8 cellular contexts compared by ENCODE assay signal in genomic region chr17:28404812-28405570, GRCh38. TPM values are rescaled to one million over a fixed set of nuclear protein-coding genes. Genes with fewer than 3 reads are reported as not detected.
DNase-seq lines count a peak whose midpoint lies in the region; TF ChIP-seq lines count a peak whose summit lies in the region.
"Had no signal": no experiment of that assay in that cellular context is flagged by ENCODE, and none has a peak within 500 bp of the region (broad histone marks: within the 10 kb centered on the region; RNA-seq: fewer than 3 reads in every experiment).

No MANE protein-coding gene starts in this region.

- H2BK15ac ChIP-seq in neuronal stem cell (ENCODE audit: low read length), result no peak overlapping the region

- H4K91ac ChIP-seq in neuronal stem cell (ENCODE audit: low read depth, low read length, poor library complexity), result no peak overlapping the region

- in situ Hi-C loops in mammary epithelial cell (cut with MboI; ENCODE audit: low sequenced_read_pairs in 2 of 2) (no loop called here), KBM-7 (cut with MboI; ENCODE audit: low pct_unique_long_range_greater_than_20kb, low sequenced_read_pairs) (no loop called here)

- no peaks in the 10 kb centered on the region for H3K27me3 ChIP-seq in mammary epithelial cell (ENCODE audit: insufficient read depth, low read length)
- peaks cover 0 to 19% (median 0%) of the 10 kb centered on the region in 3 experiments for H3K27me3 ChIP-seq in neuronal stem cell (ENCODE audit: control insufficient read depth in 3 of 3, insufficient read depth in 3 of 3, low read depth in 1 of 3, low read length in 3 of 3)

- no peak overlapping the region for H2BK5ac ChIP-seq in neuronal stem cell (ENCODE audit: low read length)

- dilution Hi-C loops in mammary epithelial cell (cut with HindIII; ENCODE audit: low sequenced_read_pairs), result loop anchor here (5.0 kb wide), 1 partner anchor 47 kb away; no protein-coding TSS in a partner anchor

- CTCF ChIA-PET in mammary epithelial cell (lab: Charles Lee; ENCODE audit: low non-redundant PET), result no interaction called here

- H3K79me2 ChIP-seq in mammary epithelial cell (ENCODE audit: insufficient read depth, low read length), result peaks cover 14% of the 10 kb centered on the region

- intact Hi-C loops in mammary epithelial cell (cut with micrococcal nuclease), result loop anchor here (5.0 kb wide), 1 partner anchor 153 kb away; no protein-coding TSS in a partner anchor

- no peak overlapping the region for H2AK5ac ChIP-seq in neuronal stem cell (ENCODE audit: low read depth, low read length)

- H3K9me3 ChIP-seq in mammary epithelial cell (replicated peaks; ENCODE audit: insufficient read depth, low read length) (no peaks in the 10 kb centered on the region), neuronal stem cell (replicated peaks in 1 of 2; ENCODE audit: control insufficient read depth in 2 of 2, insufficient read depth in 1 of 2, low read depth in 1 of 2, low read length in 2 of 2) (no peaks in the 10 kb centered on the region)

- H3K4ac ChIP-seq in neuronal stem cell (ENCODE audit: low read length), result no peak overlapping the region

- no peaks in the 10 kb centered on the region for H3K79me1 ChIP-seq in neuronal stem cell (ENCODE audit: low read depth, low read length)

- no peaks in the 10 kb centered on the region for H4K20me1 ChIP-seq in mammary epithelial cell (ENCODE audit: insufficient read depth, low read length)

- 17% methylated on average over 27 of the region's 33 CpGs for WGBS in mammary epithelial cell (ENCODE audit: low coverage, missing lambda C conversion rate)
- WGBS in neuronal stem cell (ENCODE audit: extremely low coverage in 2 of 2, insufficient read length in 2 of 2, insufficient replicate concordance in 1 of 2), 2 donors, result no CpG with 5 or more reads among the region's 33 CpGs

- H2BK12ac ChIP-seq in neuronal stem cell (ENCODE audit: low read length), result no peak overlapping the region

- no peak overlapping the region for H3K27ac ChIP-seq in mammary epithelial cell (ENCODE audit: insufficient read depth, low read depth, low read length)
- no peak overlapping the region for H3K27ac ChIP-seq in neuronal stem cell (replicated peaks; ENCODE audit: low read length)

- no TSS peak for BruUV-seq in mammary epithelial cell (replicated peaks; lab: Mats Ljungman, UMichigan)

- H3K9ac ChIP-seq in mammary epithelial cell (ENCODE audit: insufficient read depth, low read length), result peak overlapping the region; percentile 61
- H3K9ac ChIP-seq in neuronal stem cell (ENCODE audit: low read depth, low read length, poor library complexity), result peak overlapping the region; percentile 91

- H4K8ac ChIP-seq in neuronal stem cell (ENCODE audit: low read depth, low read length), result no peak overlapping the region

- H3K18ac ChIP-seq in neuronal stem cell (ENCODE audit: low read length), result peak overlapping the region; percentile 11

- H3K4me1 ChIP-seq in mammary epithelial cell (ENCODE audit: insufficient read depth, low read length) (peaks cover 52% of the 10 kb centered on the region), neuronal stem cell (ENCODE audit: control insufficient read depth in 2 of 2, insufficient read depth in 1 of 2, low read depth in 1 of 2, low read length in 2 of 2) (peaks cover 7 to 18% of the 10 kb centered on the region in 2 donors)

- no peak overlapping the region for H3K14ac ChIP-seq in neuronal stem cell (ENCODE audit: low read length)

- no peak for DNase-seq in HFF-Myc (ENCODE audit: extremely low read depth, low read depth)
- DNase-seq in mammary epithelial cell, result no peak
- no peak for DNase-seq in neuronal stem cell (ENCODE audit: low spot score)
- no peak for DNase-seq in NCI-H2107 (lab: John Stamatoyannopoulos, UW)
- no peak for DNase-seq in KBM-7
- no peak for DNase-seq in SHP77 treated with DMSO at 0.1 percent for 48 hours (lab: John Stamatoyannopoulos, UW)

- H2AFZ ChIP-seq in mammary epithelial cell (ENCODE audit: low read depth, low read length) (peak overlapping the region; percentile 88), neuronal stem cell (ENCODE audit: low read length) (peak overlapping the region; percentile 99)

- no peak overlapping the region for H2BK120ac ChIP-seq in neuronal stem cell (ENCODE audit: low read depth, low read length)

- H3K4me3 ChIP-seq in HFF-Myc (replicated peaks; ENCODE audit: low read depth, low read length), result peak overlapping the region; percentile 63
- peak overlapping the region; percentile 49 to 73 (median 68) for H3K4me3 ChIP-seq in mammary epithelial cell (replicated peaks in 1 of 3; ENCODE audit: insufficient read depth in 1 of 3, low read depth in 2 of 3, low read length in 3 of 3)
- peak overlapping the region in 1 of 2 donors; percentile 65 for H3K4me3 ChIP-seq in neuronal stem cell (ENCODE audit: low read length in 2 of 2)

- TF ChIP-seq CTCF in HFF-Myc (IDR thresholded peaks at IDR 0.05; ENCODE audit: low read depth, low read length, missing control alignments) (no peak), mammary epithelial cell (conservative IDR thresholded peaks at IDR 0.05 in 1 of 2, IDR thresholded peaks at IDR 0.05 in 1 of 2; ENCODE audit: extremely low read depth in 1 of 2, insufficient read depth in 1 of 2, low read depth in 1 of 2, low read length in 2 of 2) (no peak)

- no peaks in the 10 kb centered on the region for H3K36me3 ChIP-seq in mammary epithelial cell (ENCODE audit: insufficient read depth, low read length)
- H3K36me3 ChIP-seq in neuronal stem cell (replicated peaks in 1 of 2; ENCODE audit: control insufficient read depth in 2 of 2, insufficient read depth in 2 of 2, low read length in 2 of 2), result peaks cover 0 to 4% of the 10 kb centered on the region in 2 donors

- H3K23ac ChIP-seq in neuronal stem cell (ENCODE audit: low read depth, low read length, poor library complexity), result peak overlapping the region; percentile 4

- peak overlapping the region; percentile 98 for H3K4me2 ChIP-seq in mammary epithelial cell (ENCODE audit: insufficient read depth, low read depth, low read length)
- peak overlapping the region; percentile 99 for H3K4me2 ChIP-seq in neuronal stem cell (ENCODE audit: insufficient read depth, low read length, poor library complexity, severe bottlenecking)

RNA-seq across cellular contexts. Expression of gene SLC46A1, which starts 1.0 kb away (rescaled TPM):
- 10 to 100 TPM; 15.3 to 47.8 TPM for total RNA-seq in mammary epithelial cell
- polyA plus RNA-seq in mammary epithelial cell, result 11.6 TPM
- polyA minus RNA-seq in mammary epithelial cell, result 12.0 TPM
- polyA plus RNA-seq in neuronal stem cell (2013, experiment 1 of 2), result 1.8 TPM
- 2.3 TPM for polyA plus RNA-seq in neuronal stem cell (2013, experiment 2 of 2)

RNA-seq across cellular contexts. Expression of gene SARM1, which starts 33.5 kb away (rescaled TPM):
- total RNA-seq in mammary epithelial cell, result 1 to 10 TPM; 4.8 to 8.7 TPM
- 0.97 TPM for polyA plus RNA-seq in mammary epithelial cell
- 0.67 TPM for polyA minus RNA-seq in mammary epithelial cell
- polyA plus RNA-seq in neuronal stem cell (2013, experiment 1 of 2), result 4.9 TPM
- polyA plus RNA-seq in neuronal stem cell (2013, experiment 2 of 2), result 4.9 TPM

RNA-seq across cellular contexts. Expression of gene VTN, which starts 34.9 kb away (rescaled TPM):
- not detected for total RNA-seq in mammary epithelial cell
- polyA plus RNA-seq in mammary epithelial cell, result not detected
- not detected for polyA minus RNA-seq in mammary epithelial cell
- polyA plus RNA-seq in neuronal stem cell (2013, experiment 1 of 2), result 0.17 TPM
- 0.18 TPM for polyA plus RNA-seq in neuronal stem cell (2013, experiment 2 of 2)

RNA-seq across cellular contexts. Expression of gene SEBOX, which starts 40.0 kb away (rescaled TPM):
- not detected for total RNA-seq in mammary epithelial cell
- polyA plus RNA-seq in mammary epithelial cell, result not detected
- polyA minus RNA-seq in mammary epithelial cell, result not detected
- not detected for polyA plus RNA-seq in neuronal stem cell (2013, experiment 1 of 2)
- polyA plus RNA-seq in neuronal stem cell (2013, experiment 2 of 2), result not detected
- total RNA-seq: T-helper 2 cell treated with Interferon-gamma antibody and Interleukin-4, amounts not matched to agents 100 ng/mL and 5 ng/mL, for 36 hours had no signal
- polyA plus RNA-seq: thymus had no signal

RNA-seq across cellular contexts. Expression of gene POLDIP2, which starts 47.7 kb away (rescaled TPM):
- 10 to 100 TPM; 76.3 to 80.5 TPM for total RNA-seq in mammary epithelial cell
- 99.9 TPM for polyA plus RNA-seq in mammary epithelial cell
- polyA minus RNA-seq in mammary epithelial cell, result 71.4 TPM
- polyA plus RNA-seq in neuronal stem cell (2013, experiment 1 of 2), result 55.9 TPM
- polyA plus RNA-seq in neuronal stem cell (2013, experiment 2 of 2), result 56.3 TPM
